ENCODE assay signal across 1 cellular context in the genomic region with DNA sequence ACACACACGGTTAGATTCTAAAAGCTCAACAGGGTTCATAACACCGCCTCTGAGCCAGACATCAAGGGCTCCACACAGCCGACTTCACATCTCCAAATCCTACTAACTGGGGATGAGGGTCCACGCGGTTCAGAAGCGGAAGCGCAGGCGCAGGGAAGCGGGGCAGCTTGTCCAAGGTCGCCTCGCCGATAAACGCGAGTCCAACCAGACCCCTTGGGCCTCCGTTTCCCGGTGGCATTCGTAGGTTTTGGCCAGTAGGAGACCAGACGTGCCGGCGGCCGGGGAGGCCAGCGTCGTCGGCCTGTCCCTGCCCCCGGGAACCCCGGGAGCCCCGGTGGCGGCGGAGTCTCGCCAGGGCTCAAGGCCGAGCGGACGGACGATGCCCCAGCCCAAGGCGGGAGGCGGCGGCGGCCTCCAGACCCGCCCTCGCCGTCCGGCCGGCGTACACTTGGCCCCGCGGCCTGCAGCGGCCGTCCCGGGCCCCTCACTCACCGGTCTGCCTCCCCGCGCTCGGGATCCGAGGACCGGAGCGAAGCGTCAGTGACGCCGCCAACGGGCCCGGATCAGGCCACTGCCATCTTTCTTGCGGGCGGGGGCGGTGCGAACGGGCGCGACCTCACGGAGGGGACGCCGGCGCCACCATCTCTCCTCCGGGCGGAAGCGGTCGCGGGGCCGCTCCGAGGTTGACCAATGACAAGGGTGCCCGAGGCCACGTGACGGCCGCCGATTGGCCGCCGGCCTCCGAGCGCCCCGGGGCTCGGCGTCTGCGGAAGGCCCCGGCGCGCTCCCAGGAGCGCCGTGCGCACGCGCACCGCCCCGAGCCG.
TF ChIP-seq lines count a peak whose summit lies in the region.

A gene with protein sequence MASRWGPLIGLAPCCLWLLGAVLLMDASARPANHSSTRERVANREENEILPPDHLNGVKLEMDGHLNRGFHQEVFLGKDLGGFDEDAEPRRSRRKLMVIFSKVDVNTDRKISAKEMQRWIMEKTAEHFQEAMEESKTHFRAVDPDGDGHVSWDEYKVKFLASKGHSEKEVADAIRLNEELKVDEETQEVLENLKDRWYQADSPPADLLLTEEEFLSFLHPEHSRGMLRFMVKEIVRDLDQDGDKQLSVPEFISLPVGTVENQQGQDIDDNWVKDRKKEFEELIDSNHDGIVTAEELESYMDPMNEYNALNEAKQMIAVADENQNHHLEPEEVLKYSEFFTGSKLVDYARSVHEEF (minus strand): TSS at position 602 of the 824 bp plus-strand sequence. CDS start 3,229 bp downstream, outside the sequence.

TF ChIP-seq in GM12878, 131 proteins besides CTCF, POLR2A, EP300 and RAD21 (continued from another document and continues in another):
- no peak for TF ChIP-seq KAT2A (conservative IDR thresholded peaks at IDR 0.05; ENCODE audit: control insufficient read depth, low read depth, low read length)
- no peak for TF ChIP-seq FOXM1 (IDR thresholded peaks at IDR 0.05; ENCODE audit: low read depth, low read length)
- no peak for TF ChIP-seq BMI1 (IDR thresholded peaks at IDR 0.05; ENCODE audit: borderline replicate concordance)
- TF ChIP-seq, protein P1, sequence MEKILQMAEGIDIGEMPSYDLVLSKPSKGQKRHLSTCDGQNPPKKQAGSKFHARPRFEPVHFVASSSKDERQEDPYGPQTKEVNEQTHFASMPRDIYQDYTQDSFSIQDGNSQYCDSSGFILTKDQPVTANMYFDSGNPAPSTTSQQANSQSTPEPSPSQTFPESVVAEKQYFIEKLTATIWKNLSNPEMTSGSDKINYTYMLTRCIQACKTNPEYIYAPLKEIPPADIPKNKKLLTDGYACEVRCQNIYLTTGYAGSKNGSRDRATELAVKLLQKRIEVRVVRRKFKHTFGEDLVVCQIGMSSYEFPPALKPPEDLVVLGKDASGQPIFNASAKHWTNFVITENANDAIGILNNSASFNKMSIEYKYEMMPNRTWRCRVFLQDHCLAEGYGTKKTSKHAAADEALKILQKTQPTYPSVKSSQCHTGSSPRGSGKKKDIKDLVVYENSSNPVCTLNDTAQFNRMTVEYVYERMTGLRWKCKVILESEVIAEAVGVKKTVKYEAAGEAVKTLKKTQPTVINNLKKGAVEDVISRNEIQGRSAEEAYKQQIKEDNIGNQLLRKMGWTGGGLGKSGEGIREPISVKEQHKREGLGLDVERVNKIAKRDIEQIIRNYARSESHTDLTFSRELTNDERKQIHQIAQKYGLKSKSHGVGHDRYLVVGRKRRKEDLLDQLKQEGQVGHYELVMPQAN (conservative IDR thresholded peaks at IDR 0.05): peak; percentile 72
- TF ChIP-seq, protein P2, sequence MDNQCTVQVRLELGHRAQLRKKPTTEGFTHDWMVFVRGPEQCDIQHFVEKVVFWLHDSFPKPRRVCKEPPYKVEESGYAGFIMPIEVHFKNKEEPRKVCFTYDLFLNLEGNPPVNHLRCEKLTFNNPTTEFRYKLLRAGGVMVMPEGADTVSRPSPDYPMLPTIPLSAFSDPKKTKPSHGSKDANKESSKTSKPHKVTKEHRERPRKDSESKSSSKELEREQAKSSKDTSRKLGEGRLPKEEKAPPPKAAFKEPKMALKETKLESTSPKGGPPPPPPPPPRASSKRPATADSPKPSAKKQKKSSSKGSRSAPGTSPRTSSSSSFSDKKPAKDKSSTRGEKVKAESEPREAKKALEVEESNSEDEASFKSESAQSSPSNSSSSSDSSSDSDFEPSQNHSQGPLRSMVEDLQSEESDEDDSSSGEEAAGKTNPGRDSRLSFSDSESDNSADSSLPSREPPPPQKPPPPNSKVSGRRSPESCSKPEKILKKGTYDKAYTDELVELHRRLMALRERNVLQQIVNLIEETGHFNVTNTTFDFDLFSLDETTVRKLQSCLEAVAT (IDR thresholded peaks at IDR 0.05): no peak
- TF ChIP-seq ZNF622 (IDR thresholded peaks at IDR 0.05): no peak
- TF ChIP-seq CHD4 (IDR thresholded peaks at IDR 0.05): no peak
- TF ChIP-seq, protein P3, sequence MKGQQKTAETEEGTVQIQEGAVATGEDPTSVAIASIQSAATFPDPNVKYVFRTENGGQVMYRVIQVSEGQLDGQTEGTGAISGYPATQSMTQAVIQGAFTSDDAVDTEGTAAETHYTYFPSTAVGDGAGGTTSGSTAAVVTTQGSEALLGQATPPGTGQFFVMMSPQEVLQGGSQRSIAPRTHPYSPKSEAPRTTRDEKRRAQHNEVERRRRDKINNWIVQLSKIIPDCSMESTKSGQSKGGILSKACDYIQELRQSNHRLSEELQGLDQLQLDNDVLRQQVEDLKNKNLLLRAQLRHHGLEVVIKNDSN (IDR thresholded peaks at IDR 0.05; ENCODE audit: borderline replicate concordance, extremely low read length, insufficient read depth, low read depth, low read length): peak; percentile 95
- peak; percentile 83 for TF ChIP-seq RELA (IDR thresholded peaks at IDR 0.05; ENCODE audit: borderline replicate concordance, partially characterized antibody)
- TF ChIP-seq EZH2 (IDR thresholded peaks at IDR 0.05; ENCODE audit: borderline replicate concordance, control insufficient read depth, low read depth, low read length): no peak
- peak; percentile 55; the same call in 1 of the 2 replicates for TF ChIP-seq ZNF217 (IDR thresholded peaks at IDR 0.05)
- peak; percentile 99 for TF ChIP-seq IKZF1 (conservative IDR thresholded peaks at IDR 0.05)
- TF ChIP-seq MXI1 (IDR thresholded peaks at IDR 0.05; ENCODE audit: low read depth, low read length): peak; percentile 46
- TF ChIP-seq, protein P4, sequence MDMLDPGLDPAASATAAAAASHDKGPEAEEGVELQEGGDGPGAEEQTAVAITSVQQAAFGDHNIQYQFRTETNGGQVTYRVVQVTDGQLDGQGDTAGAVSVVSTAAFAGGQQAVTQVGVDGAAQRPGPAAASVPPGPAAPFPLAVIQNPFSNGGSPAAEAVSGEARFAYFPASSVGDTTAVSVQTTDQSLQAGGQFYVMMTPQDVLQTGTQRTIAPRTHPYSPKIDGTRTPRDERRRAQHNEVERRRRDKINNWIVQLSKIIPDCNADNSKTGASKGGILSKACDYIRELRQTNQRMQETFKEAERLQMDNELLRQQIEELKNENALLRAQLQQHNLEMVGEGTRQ (IDR thresholded peaks at IDR 0.05; ENCODE audit: borderline replicate concordance, low read depth, low read length): peak; percentile 94
- TF ChIP-seq, protein P5, sequence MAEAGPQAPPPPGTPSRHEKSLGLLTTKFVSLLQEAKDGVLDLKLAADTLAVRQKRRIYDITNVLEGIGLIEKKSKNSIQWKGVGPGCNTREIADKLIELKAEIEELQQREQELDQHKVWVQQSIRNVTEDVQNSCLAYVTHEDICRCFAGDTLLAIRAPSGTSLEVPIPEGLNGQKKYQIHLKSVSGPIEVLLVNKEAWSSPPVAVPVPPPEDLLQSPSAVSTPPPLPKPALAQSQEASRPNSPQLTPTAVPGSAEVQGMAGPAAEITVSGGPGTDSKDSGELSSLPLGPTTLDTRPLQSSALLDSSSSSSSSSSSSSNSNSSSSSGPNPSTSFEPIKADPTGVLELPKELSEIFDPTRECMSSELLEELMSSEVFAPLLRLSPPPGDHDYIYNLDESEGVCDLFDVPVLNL (IDR thresholded peaks at IDR 0.05; ENCODE audit: low read depth, low read length): no peak
- no peak for TF ChIP-seq NFXL1 (IDR thresholded peaks at IDR 0.05; ENCODE audit: borderline replicate concordance)
- TF ChIP-seq SMC3 (IDR thresholded peaks at IDR 0.05; ENCODE audit: borderline replicate concordance, low read length): no peak
- TF ChIP-seq PAX5 (IDR thresholded peaks at IDR 0.05; ENCODE audit: borderline replicate concordance, low read depth, low read length): 0 out of 2 replicates have a peak, but pooled peaks have one; percentile 9
- TF ChIP-seq, protein P6, sequence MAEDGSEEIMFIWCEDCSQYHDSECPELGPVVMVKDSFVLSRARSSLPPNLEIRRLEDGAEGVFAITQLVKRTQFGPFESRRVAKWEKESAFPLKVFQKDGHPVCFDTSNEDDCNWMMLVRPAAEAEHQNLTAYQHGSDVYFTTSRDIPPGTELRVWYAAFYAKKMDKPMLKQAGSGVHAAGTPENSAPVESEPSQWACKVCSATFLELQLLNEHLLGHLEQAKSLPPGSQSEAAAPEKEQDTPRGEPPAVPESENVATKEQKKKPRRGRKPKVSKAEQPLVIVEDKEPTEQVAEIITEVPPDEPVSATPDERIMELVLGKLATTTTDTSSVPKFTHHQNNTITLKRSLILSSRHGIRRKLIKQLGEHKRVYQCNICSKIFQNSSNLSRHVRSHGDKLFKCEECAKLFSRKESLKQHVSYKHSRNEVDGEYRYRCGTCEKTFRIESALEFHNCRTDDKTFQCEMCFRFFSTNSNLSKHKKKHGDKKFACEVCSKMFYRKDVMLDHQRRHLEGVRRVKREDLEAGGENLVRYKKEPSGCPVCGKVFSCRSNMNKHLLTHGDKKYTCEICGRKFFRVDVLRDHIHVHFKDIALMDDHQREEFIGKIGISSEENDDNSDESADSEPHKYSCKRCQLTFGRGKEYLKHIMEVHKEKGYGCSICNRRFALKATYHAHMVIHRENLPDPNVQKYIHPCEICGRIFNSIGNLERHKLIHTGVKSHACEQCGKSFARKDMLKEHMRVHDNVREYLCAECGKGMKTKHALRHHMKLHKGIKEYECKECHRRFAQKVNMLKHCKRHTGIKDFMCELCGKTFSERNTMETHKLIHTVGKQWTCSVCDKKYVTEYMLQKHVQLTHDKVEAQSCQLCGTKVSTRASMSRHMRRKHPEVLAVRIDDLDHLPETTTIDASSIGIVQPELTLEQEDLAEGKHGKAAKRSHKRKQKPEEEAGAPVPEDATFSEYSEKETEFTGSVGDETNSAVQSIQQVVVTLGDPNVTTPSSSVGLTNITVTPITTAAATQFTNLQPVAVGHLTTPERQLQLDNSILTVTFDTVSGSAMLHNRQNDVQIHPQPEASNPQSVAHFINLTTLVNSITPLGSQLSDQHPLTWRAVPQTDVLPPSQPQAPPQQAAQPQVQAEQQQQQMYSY (CRISPR knock-in tag; IDR thresholded peaks at IDR 0.05): no peak
- peak; percentile 81; the same call in 1 of the 2 replicates for TF ChIP-seq CHD2 (IDR thresholded peaks at IDR 0.05; ENCODE audit: borderline replicate concordance, low read depth, low read length)
- no peak for TF ChIP-seq ZZZ3 (IDR thresholded peaks at IDR 0.05; ENCODE audit: control insufficient read depth, insufficient read length, low read depth)
- TF ChIP-seq, protein P7, sequence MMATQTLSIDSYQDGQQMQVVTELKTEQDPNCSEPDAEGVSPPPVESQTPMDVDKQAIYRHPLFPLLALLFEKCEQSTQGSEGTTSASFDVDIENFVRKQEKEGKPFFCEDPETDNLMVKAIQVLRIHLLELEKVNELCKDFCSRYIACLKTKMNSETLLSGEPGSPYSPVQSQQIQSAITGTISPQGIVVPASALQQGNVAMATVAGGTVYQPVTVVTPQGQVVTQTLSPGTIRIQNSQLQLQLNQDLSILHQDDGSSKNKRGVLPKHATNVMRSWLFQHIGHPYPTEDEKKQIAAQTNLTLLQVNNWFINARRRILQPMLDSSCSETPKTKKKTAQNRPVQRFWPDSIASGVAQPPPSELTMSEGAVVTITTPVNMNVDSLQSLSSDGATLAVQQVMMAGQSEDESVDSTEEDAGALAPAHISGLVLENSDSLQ (IDR thresholded peaks at IDR 0.05): no peak
- TF ChIP-seq SUZ12 (IDR thresholded peaks at IDR 0.05; ENCODE audit: unreplicated experiment): no peak
- no peak for TF ChIP-seq MEF2A (IDR thresholded peaks at IDR 0.05; ENCODE audit: insufficient read depth, low read depth, low read length)
- TF ChIP-seq ZNF24 (IDR thresholded peaks at IDR 0.05): peak; percentile 43; the same call in 1 of the 2 replicates
- no peak for TF ChIP-seq NFIC (IDR thresholded peaks at IDR 0.05; ENCODE audit: low read depth, low read length)
- TF ChIP-seq, protein P8, sequence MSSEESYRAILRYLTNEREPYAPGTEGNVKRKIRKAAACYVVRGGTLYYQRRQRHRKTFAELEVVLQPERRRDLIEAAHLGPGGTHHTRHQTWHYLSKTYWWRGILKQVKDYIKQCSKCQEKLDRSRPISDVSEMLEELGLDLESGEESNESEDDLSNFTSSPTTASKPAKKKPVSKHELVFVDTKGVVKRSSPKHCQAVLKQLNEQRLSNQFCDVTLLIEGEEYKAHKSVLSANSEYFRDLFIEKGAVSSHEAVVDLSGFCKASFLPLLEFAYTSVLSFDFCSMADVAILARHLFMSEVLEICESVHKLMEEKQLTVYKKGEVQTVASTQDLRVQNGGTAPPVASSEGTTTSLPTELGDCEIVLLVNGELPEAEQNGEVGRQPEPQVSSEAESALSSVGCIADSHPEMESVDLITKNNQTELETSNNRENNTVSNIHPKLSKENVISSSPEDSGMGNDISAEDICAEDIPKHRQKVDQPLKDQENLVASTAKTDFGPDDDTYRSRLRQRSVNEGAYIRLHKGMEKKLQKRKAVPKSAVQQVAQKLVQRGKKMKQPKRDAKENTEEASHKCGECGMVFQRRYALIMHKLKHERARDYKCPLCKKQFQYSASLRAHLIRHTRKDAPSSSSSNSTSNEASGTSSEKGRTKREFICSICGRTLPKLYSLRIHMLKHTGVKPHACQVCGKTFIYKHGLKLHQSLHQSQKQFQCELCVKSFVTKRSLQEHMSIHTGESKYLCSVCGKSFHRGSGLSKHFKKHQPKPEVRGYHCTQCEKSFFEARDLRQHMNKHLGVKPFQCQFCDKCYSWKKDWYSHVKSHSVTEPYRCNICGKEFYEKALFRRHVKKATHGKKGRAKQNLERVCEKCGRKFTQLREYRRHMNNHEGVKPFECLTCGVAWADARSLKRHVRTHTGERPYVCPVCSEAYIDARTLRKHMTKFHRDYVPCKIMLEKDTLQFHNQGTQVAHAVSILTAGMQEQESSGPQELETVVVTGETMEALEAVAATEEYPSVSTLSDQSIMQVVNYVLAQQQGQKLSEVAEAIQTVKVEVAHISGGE (CRISPR knock-in tag; IDR thresholded peaks at IDR 0.05): no peak
- no peak for TF ChIP-seq STAT3 (IDR thresholded peaks at IDR 0.05; ENCODE audit: low read depth, low read length)
- peak; percentile 84 for TF ChIP-seq SP1 (IDR thresholded peaks at IDR 0.05; ENCODE audit: low read depth, low read length)
- TF ChIP-seq, protein P9, sequence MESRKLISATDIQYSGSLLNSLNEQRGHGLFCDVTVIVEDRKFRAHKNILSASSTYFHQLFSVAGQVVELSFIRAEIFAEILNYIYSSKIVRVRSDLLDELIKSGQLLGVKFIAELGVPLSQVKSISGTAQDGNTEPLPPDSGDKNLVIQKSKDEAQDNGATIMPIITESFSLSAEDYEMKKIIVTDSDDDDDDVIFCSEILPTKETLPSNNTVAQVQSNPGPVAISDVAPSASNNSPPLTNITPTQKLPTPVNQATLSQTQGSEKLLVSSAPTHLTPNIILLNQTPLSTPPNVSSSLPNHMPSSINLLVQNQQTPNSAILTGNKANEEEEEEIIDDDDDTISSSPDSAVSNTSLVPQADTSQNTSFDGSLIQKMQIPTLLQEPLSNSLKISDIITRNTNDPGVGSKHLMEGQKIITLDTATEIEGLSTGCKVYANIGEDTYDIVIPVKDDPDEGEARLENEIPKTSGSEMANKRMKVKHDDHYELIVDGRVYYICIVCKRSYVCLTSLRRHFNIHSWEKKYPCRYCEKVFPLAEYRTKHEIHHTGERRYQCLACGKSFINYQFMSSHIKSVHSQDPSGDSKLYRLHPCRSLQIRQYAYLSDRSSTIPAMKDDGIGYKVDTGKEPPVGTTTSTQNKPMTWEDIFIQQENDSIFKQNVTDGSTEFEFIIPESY (IDR thresholded peaks at IDR 0.05): no peak
- no peak for TF ChIP-seq KLF5 (IDR thresholded peaks at IDR 0.05; ENCODE audit: partially characterized antibody)
- TF ChIP-seq, protein P10, sequence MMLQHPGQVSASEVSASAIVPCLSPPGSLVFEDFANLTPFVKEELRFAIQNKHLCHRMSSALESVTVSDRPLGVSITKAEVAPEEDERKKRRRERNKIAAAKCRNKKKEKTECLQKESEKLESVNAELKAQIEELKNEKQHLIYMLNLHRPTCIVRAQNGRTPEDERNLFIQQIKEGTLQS (IDR thresholded peaks at IDR 0.05; ENCODE audit: borderline replicate concordance, extremely low read depth, low read depth, low read length): peak; percentile 92; the same call in 1 of the 2 replicates
- TF ChIP-seq SREBF1 (IDR thresholded peaks at IDR 0.05; ENCODE audit: low read length): no peak
- TF ChIP-seq DPF2 (IDR thresholded peaks at IDR 0.05): peak; percentile 81; the same call in 1 of the 2 replicates
- TF ChIP-seq EGR1 (IDR thresholded peaks at IDR 0.05; ENCODE audit: borderline replicate concordance in 1 of 2, low read depth in 2 of 2, low read length in 2 of 2): peak; percentile 22 to 83
- TF ChIP-seq TCF3 (IDR thresholded peaks at IDR 0.05; ENCODE audit: borderline replicate concordance, insufficient read depth, low read depth, low read length): 0 out of 2 replicates have a peak, but pooled peaks have one; percentile 38
